18 cellular contexts compared by ENCODE assay signal in the genomic region with DNA sequence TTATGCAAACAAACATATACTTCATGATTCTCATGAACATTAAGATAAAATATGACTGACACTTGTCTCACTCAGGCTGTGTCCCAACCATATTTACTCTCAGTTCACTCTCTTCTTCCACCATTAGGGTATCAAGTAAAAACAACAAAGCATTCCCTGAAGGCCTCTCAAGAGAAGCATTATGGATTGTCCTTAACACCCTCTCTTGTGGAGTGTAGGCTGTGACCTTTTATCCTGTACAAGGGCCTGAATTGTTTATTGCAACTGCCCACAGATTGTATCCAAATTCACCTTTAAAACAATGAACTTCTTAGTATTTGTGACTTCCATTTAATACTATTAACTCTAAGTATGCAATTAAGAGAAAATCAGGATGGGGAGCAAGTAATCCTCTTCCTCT.
"Had no signal": no experiment of that assay in that cellular context is flagged by ENCODE, and none has a peak within 500 bp of the region (broad histone marks: within the 10 kb centered on the region; RNA-seq: fewer than 3 reads in every experiment).

No MANE protein-coding gene starts in this region.

- H3K4me1 ChIP-seq: prostate gland, vagina had no signal

- H3K4me3 ChIP-seq: prostate gland, smooth muscle cell, tibial nerve, vagina had no signal

- ATAC-seq: activated CD8-positive, alpha-beta T cell treated with anti-CD3 and anti-CD28 coated beads for 36 hours; activated naive CD8-positive, alpha-beta T cell treated with anti-CD3 and anti-CD28 coated beads, Interleukin-2, amount 50 U/mL, for 24 hours; activated T-cell treated with anti-CD3 and anti-CD28 coated beads, Interleukin-2, amount 50 U/mL, for 72 hours had no signal

- H3K4me2 ChIP-seq: smooth muscle cell had no signal

- H3K9me3 Mint-ChIP-seq: activated B cell treated with CpG ODN at 0.5 μM for 24 hours; activated naive CD8-positive, alpha-beta T cell treated with anti-CD3 and anti-CD28 coated beads, Interleukin-2, amount 50 U/mL, for 24 hours had no signal

- H3K4me3 Mint-ChIP-seq: activated B cell treated with CpG ODN at 0.5 μM for 24 hours; activated CD8-positive, alpha-beta T cell treated with anti-CD3 and anti-CD28 coated beads for 36 hours; activated naive CD8-positive, alpha-beta T cell treated with anti-CD3 and anti-CD28 coated beads, Interleukin-2, amount 50 U/mL, for 24 hours; activated T-cell treated with anti-CD3 and anti-CD28 coated beads, Interleukin-2, amount 50 U/mL, for 72 hours had no signal

- H3K9me3 ChIP-seq: prostate gland, vagina had no signal

- H3K27me3 ChIP-seq: tibial nerve, vagina had no signal

- H3K27me3 Mint-ChIP-seq: activated B cell treated with CpG ODN at 0.5 μM for 24 hours; activated CD8-positive, alpha-beta T cell treated with anti-CD3 and anti-CD28 coated beads for 36 hours; activated naive CD8-positive, alpha-beta T cell treated with anti-CD3 and anti-CD28 coated beads, Interleukin-2, amount 50 U/mL, for 24 hours had no signal

- H3K27ac Mint-ChIP-seq: activated B cell treated with CpG ODN at 0.5 μM for 24 hours; activated CD8-positive, alpha-beta T cell treated with anti-CD3 and anti-CD28 coated beads for 36 hours; activated naive CD8-positive, alpha-beta T cell treated with anti-CD3 and anti-CD28 coated beads, Interleukin-2, amount 50 U/mL, for 24 hours; activated T-cell treated with anti-CD3 and anti-CD28 coated beads, Interleukin-2, amount 50 U/mL, for 72 hours had no signal

- H3K36me3 ChIP-seq: prostate gland, vagina had no signal

- DNase-seq: activated B cell treated with CpG ODN at 0.5 μM for 24 hours; activated CD4-positive, alpha-beta T cell treated with anti-CD3 and anti-CD28 coated beads for 48 hours; activated CD8-positive, alpha-beta T cell treated with anti-CD3 and anti-CD28 coated beads for 36 hours; activated gamma-delta T cell treated with Interleukin-2 at 50 U/mL for 16 hours; activated naive CD8-positive, alpha-beta T cell treated with anti-CD3 and anti-CD28 coated beads, Interleukin-2, amount 50 U/mL, for 24 hours; activated T-cell treated with anti-CD3 and anti-CD28 coated beads, Interleukin-2, amount 50 U/mL, for 72 hours; aorta; islet precursor cell; right cardiac atrium; stimulated activated CD4-positive, alpha-beta T cell treated with anti-CD3 and anti-CD28 coated beads, Interleukin-4, amount 100 ng/mL, for 4 hours; stimulated activated CD8-positive, alpha-beta memory T cell treated with anti-CD3 and anti-CD28 coated beads, Interleukin-4, amount 100 ng/mL, for 48 hours; stimulated activated naive CD4-positive, alpha-beta T cell treated with Interleukin-2 at 50 U/mL for 16 hours; substantia nigra; T-helper 2 cell had no signal

- H3K27ac ChIP-seq: prostate gland, vagina had no signal
